Comparison of ENCODE assay signal across 8 cellular contexts in the genomic region with DNA sequence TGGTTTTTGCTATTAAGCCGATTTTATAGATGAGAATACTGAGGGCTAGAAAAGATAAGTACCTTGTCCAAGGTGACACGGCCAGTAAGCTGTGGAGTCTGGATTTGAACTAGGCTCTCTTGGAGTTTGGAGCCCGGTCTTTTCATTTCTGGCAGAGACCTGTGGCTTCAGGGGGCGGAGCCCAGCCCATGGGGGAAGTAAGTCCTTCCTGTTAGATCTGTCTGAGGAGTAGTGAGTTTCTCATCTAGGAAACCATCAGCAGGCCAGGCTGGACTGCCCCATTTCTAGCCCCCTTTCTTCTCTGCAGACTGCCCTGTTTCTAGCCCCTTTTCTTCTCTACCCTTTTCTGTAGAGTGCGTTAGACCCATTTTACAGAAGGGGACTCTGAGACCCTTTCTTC. TPM values are rescaled to one million over a fixed set of nuclear protein-coding genes. Genes with fewer than 3 reads are reported as not detected.
A peak's percentile ranks its signal among the peaks of the same experiment; 100 is the strongest.
DNase-seq lines count a peak whose midpoint lies in the region; ATAC-seq and FAIRE-seq lines count a peak whose summit lies in the region.

No MANE protein-coding gene starts in this region.

- intact Hi-C loops in activated naive CD4-positive, alpha-beta T cell treated with anti-CD3 and anti-CD28 coated beads for 36 hours (cut with micrococcal nuclease), result loop anchor here (10.0 kb wide), 1 partner anchor 444 kb away; no protein-coding TSS in a partner anchor

- no peaks in the 10 kb centered on the region for H3K36me3 Mint-ChIP-seq in activated naive CD8-positive, alpha-beta T cell treated with anti-CD3 and anti-CD28 coated beads, Interleukin-2, amount 50 U/mL, for 24 hours (ENCODE audit: low read depth)
- H3K36me3 Mint-ChIP-seq in activated naive CD4-positive, alpha-beta T cell treated with anti-CD3 and anti-CD28 coated beads for 36 hours (ENCODE audit: low read depth), result no peaks in the 10 kb centered on the region

- H3K27ac Mint-ChIP-seq in activated naive CD8-positive, alpha-beta T cell treated with anti-CD3 and anti-CD28 coated beads, Interleukin-2, amount 50 U/mL, for 24 hours, result no peak overlapping the region
- H3K27ac Mint-ChIP-seq in activated naive CD4-positive, alpha-beta T cell treated with anti-CD3 and anti-CD28 coated beads for 36 hours, result no peak overlapping the region

- CTCF ChIA-PET in activated naive CD4-positive, alpha-beta T cell treated with anti-CD3 and anti-CD28 coated beads for 36 hours (lab: Charles Lee), result no interaction called here

- H3K4me3 ChIP-seq in muscle layer of colon (ENCODE audit: low read depth in 1 of 2, low read length in 2 of 2), result peak overlapping the region in 1 of 2 donors; percentile 86

- peak; percentile 46 for ATAC-seq in HG03175 (IDR thresholded peaks at IDR 0.05; ENCODE audit: unreplicated experiment)
- ATAC-seq in activated naive CD8-positive, alpha-beta T cell treated with anti-CD3 and anti-CD28 coated beads, Interleukin-2, amount 50 U/mL, for 24 hours, result no peak

- H3K9me3 Mint-ChIP-seq in activated naive CD8-positive, alpha-beta T cell treated with anti-CD3 and anti-CD28 coated beads, Interleukin-2, amount 50 U/mL, for 24 hours, result no peaks in the 10 kb centered on the region
- no peaks in the 10 kb centered on the region for H3K9me3 Mint-ChIP-seq in activated naive CD4-positive, alpha-beta T cell treated with anti-CD3 and anti-CD28 coated beads for 36 hours

- H3K4me3 Mint-ChIP-seq in activated naive CD8-positive, alpha-beta T cell treated with anti-CD3 and anti-CD28 coated beads, Interleukin-2, amount 50 U/mL, for 24 hours, result peak overlapping the region; percentile 27
- H3K4me3 Mint-ChIP-seq in activated naive CD4-positive, alpha-beta T cell treated with anti-CD3 and anti-CD28 coated beads for 36 hours, result no peak overlapping the region

- no peaks in the 10 kb centered on the region for H3K36me3 ChIP-seq in muscle layer of colon (ENCODE audit: insufficient read depth, low read length)

- peaks cover 23% of the 10 kb centered on the region for H3K27me3 Mint-ChIP-seq in activated naive CD8-positive, alpha-beta T cell treated with anti-CD3 and anti-CD28 coated beads, Interleukin-2, amount 50 U/mL, for 24 hours
- peaks cover 35% of the 10 kb centered on the region for H3K27me3 Mint-ChIP-seq in activated naive CD4-positive, alpha-beta T cell treated with anti-CD3 and anti-CD28 coated beads for 36 hours (ENCODE audit: low read depth)

- H3K4me1 ChIP-seq in muscle layer of colon (ENCODE audit: insufficient read depth, low read length), result peaks cover 59% of the 10 kb centered on the region

- peak; percentile 76 for FAIRE-seq in GM18507 (lab: Jason Lieb, UNC)

- no peaks in the 10 kb centered on the region for H3K27me3 ChIP-seq in muscle layer of colon (ENCODE audit: control insufficient read depth in 1 of 2, insufficient read depth in 2 of 2, low read length in 2 of 2)

- H3K9ac ChIP-seq in muscle layer of colon (ENCODE audit: low read length), result peak overlapping the region; percentile 64

- peaks cover 9% of the 10 kb centered on the region for H3K4me1 Mint-ChIP-seq in activated naive CD8-positive, alpha-beta T cell treated with anti-CD3 and anti-CD28 coated beads, Interleukin-2, amount 50 U/mL, for 24 hours
- peaks cover 7% of the 10 kb centered on the region for H3K4me1 Mint-ChIP-seq in activated naive CD4-positive, alpha-beta T cell treated with anti-CD3 and anti-CD28 coated beads for 36 hours (ENCODE audit: low read depth)

- H3K27ac ChIP-seq in muscle layer of colon (ENCODE audit: low read depth, low read length), result peak overlapping the region; percentile 36

- H3K9me3 ChIP-seq in muscle layer of colon (ENCODE audit: low read length), result no peaks in the 10 kb centered on the region

- DNase-seq in GM18507 (ENCODE audit: extremely low spot score, insufficient read length, low read depth) (no peak), putamen (ENCODE audit: low spot score) (no peak), HK-2 (ENCODE audit: unreplicated experiment) (no peak)
- DNase-seq in activated naive CD8-positive, alpha-beta T cell treated with anti-CD3 and anti-CD28 coated beads, Interleukin-2, amount 50 U/mL, for 24 hours, result no peak
- no peak for DNase-seq in effector CD8-positive, alpha-beta T cell (lab: John Stamatoyannopoulos, UW)
- DNase-seq in activated naive CD4-positive, alpha-beta T cell treated with anti-CD3 and anti-CD28 coated beads for 36 hours, result no peak

RNA-seq across cellular contexts. Expression of gene PTGS1, which starts 0.5 kb away (rescaled TPM):
- total RNA-seq in activated naive CD4-positive, alpha-beta T cell treated with anti-CD3 and anti-CD28 coated beads for 36 hours, result not detected
